ENCODE assay signal across 22 cellular contexts in the genomic region with DNA sequence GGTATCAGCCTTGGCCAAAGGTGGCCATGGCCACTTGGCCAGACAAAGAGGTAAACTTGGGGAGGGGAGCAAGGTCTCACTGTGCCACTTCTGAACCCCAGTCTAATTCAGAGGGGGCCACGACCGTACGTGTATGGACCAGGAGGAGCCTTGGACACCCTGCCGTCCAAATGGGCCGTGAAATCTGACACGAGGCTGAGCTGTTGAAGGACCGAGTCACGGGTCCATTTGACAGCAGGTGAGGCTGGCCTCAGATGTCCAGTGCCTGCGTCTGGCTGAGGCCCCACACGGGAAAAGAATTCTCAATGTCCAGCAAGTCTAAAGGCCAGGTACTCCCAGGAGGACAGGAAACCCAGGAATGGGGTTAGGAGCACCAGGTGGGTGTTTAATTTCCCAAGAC. TPM values are rescaled to one million over a fixed set of nuclear protein-coding genes. Genes with fewer than 3 reads are reported as not detected.
A peak's percentile ranks its signal among the peaks of the same experiment; 100 is the strongest.
DNase-seq lines count a peak whose midpoint lies in the region; ATAC-seq and TF ChIP-seq lines count a peak whose summit lies in the region.
"Had no signal": no experiment of that assay in that cellular context is flagged by ENCODE, and none has a peak within 500 bp of the region (broad histone marks: within the 10 kb centered on the region; RNA-seq: fewer than 3 reads in every experiment).

No MANE protein-coding gene starts in this region.

- H3K4me2 ChIP-seq in GM23338 = no peak overlapping the region

- H3K4me1 ChIP-seq in GM23338 (ENCODE audit: insufficient read depth) (no peaks in the 10 kb centered on the region), adipocyte (ENCODE audit: control insufficient read depth, insufficient read depth, low read length) (peaks cover 30% of the 10 kb centered on the region), mucosa of rectum (ENCODE audit: control insufficient read depth in 2 of 2, insufficient read depth in 2 of 2, low read length in 2 of 2) (peaks cover 22 to 24% of the 10 kb centered on the region in 2 donors), stomach (peaks cover 0 to 26% (median 19%) of the 10 kb centered on the region in 4 donors)

- peaks cover 9% of the 10 kb centered on the region for H3K4me1 Mint-ChIP-seq in GM23338
- H3K4me1 Mint-ChIP-seq: activated CD4-positive, alpha-beta T cell treated with anti-CD3 and anti-CD28 coated beads, Interleukin-2, amount 10 ng/mL, durations not matched to agents 24 days and 14 days; central memory CD8-positive, alpha-beta T cell; mesothelial cell of epicardium; natural killer cell had no signal

- H3K27me3 ChIP-seq in GM23338 (ENCODE audit: insufficient read depth) (no peaks in the 10 kb centered on the region), adipocyte (replicated peaks; ENCODE audit: control insufficient read depth, insufficient read depth, low read length) (no peaks in the 10 kb centered on the region), mucosa of rectum (ENCODE audit: control insufficient read depth in 2 of 2, insufficient read depth in 2 of 2, low read length in 2 of 2) (no peaks in the 10 kb centered on the region), stomach (no peaks in the 10 kb centered on the region)
- H3K27me3 ChIP-seq: left lung, pancreas, vagina had no signal

- H3K9me3 ChIP-seq in adipocyte (ENCODE audit: control insufficient read depth, low read length) (no peaks in the 10 kb centered on the region), mucosa of rectum (ENCODE audit: control insufficient read depth in 2 of 2, low read length in 2 of 2) (no peaks in the 10 kb centered on the region), stomach (no peaks in the 10 kb centered on the region)
- H3K9me3 ChIP-seq: left lung, pancreas, vagina had no signal

- 0 out of 2 replicates have a peak overlapping the region, but pooled peaks have one; percentile 45 for H3K27ac Mint-ChIP-seq in GM23338
- H3K27ac Mint-ChIP-seq: activated CD4-positive, alpha-beta T cell treated with anti-CD3 and anti-CD28 coated beads, Interleukin-2, amount 10 ng/mL, durations not matched to agents 24 days and 14 days; activated naive CD4-positive, alpha-beta T cell treated with anti-CD3 and anti-CD28 coated beads, Interleukin-2, amount 50 U/mL, for 24 hours; CD4-positive, CD25-positive, alpha-beta regulatory T cell; mesothelial cell of epicardium; natural killer cell had no signal

- TF ChIP-seq EP300 in stomach (IDR thresholded peaks at IDR 0.05) = no peak

- DNase-seq in GM23338 (ENCODE audit: low spot score) = no peak
- DNase-seq in adipocyte (ENCODE audit: low read depth) = no peak
- no peak for DNase-seq in stomach
- no peak for DNase-seq in NCI-H69 (lab: John Stamatoyannopoulos, UW)
- DNase-seq: activated CD4-positive, alpha-beta T cell treated with anti-CD3 and anti-CD28 coated beads, Interleukin-2, amount 10 ng/mL, durations not matched to agents 24 days and 14 days; CD4-positive, CD25-positive, alpha-beta regulatory T cell; EL; natural killer cell; NCI-H2081 treated with DMSO at 0.1 percent for 48 hours; NCI-H82; stimulated activated CD4-positive, alpha-beta T cell treated with anti-CD3 and anti-CD28 coated beads, Interleukin-1b, Interleukin-23, amount 100 ng/mL, for 48 hours; WERI-Rb-1 had no signal

- H3K9me2 ChIP-seq in GM23338 (ENCODE audit: insufficient read depth) = no peaks in the 10 kb centered on the region

- H3K4me3 Mint-ChIP-seq in GM23338 = no peak overlapping the region
- H3K4me3 Mint-ChIP-seq: activated CD4-positive, alpha-beta T cell treated with anti-CD3 and anti-CD28 coated beads, Interleukin-2, amount 10 ng/mL, durations not matched to agents 24 days and 14 days; activated naive CD4-positive, alpha-beta T cell treated with anti-CD3 and anti-CD28 coated beads, Interleukin-2, amount 50 U/mL, for 24 hours; CD4-positive, CD25-positive, alpha-beta regulatory T cell; central memory CD8-positive, alpha-beta T cell; mesothelial cell of epicardium; natural killer cell had no signal

- peak overlapping the region; percentile 55 for H3K9ac ChIP-seq in adipocyte (ENCODE audit: low read length)
- peak overlapping the region; percentile 24 to 41 for H3K9ac ChIP-seq in mucosa of rectum (ENCODE audit: low read depth in 1 of 2, low read length in 2 of 2)

- ATAC-seq in GM23338 (no peak), GM18517 (IDR thresholded peaks at IDR 0.05; ENCODE audit: unreplicated experiment) (no peak), HG02623 (IDR thresholded peaks at IDR 0.05; ENCODE audit: unreplicated experiment) (no peak)
- ATAC-seq: HCT116, natural killer cell had no signal

- 87 to 96% (median 92%) methylated on average over 8 to 10 of the region's 10 CpGs for WGBS in stomach, 5 donors

- TF ChIP-seq POLR2A in stomach (IDR thresholded peaks at IDR 0.05) = no peak

- TF ChIP-seq CTCF in GM23338 (conservative IDR thresholded peaks at IDR 0.05; ENCODE audit: low read depth in 2 of 2) = no peak
- no peak for TF ChIP-seq CTCF in stomach (IDR thresholded peaks at IDR 0.05)

- no peaks in the 10 kb centered on the region; the same call in 1 of the 2 replicates for H3K79me2 ChIP-seq in GM23338 (replicated peaks; ENCODE audit: insufficient read depth)

- H4K20me1 ChIP-seq in GM23338 (replicated peaks; ENCODE audit: insufficient read depth) = no peaks in the 10 kb centered on the region

- H3K27ac ChIP-seq in GM23338 (ENCODE audit: low read depth) (no peak overlapping the region), mucosa of rectum (ENCODE audit: low read depth in 2 of 2, low read length in 2 of 2) (peak overlapping the region; percentile 86 to 89), stomach (peak overlapping the region in 4 of 5 donors; percentile 68 to 79 (median 72))
- H3K27ac ChIP-seq: left lung, vagina, WERI-Rb-1 had no signal

- H3K9me3 Mint-ChIP-seq in GM23338 = peaks cover 4% of the 10 kb centered on the region; the same call in 1 of the 3 replicates
- H3K9me3 Mint-ChIP-seq: activated CD4-positive, alpha-beta T cell treated with anti-CD3 and anti-CD28 coated beads, Interleukin-2, amount 10 ng/mL, durations not matched to agents 24 days and 14 days; activated naive CD4-positive, alpha-beta T cell treated with anti-CD3 and anti-CD28 coated beads, Interleukin-2, amount 50 U/mL, for 24 hours; central memory CD8-positive, alpha-beta T cell; natural killer cell had no signal

- H2AFZ ChIP-seq in GM23338 = no peak overlapping the region

- intact Hi-C loops in stomach (cut with DNase I; ENCODE audit: low total_unique reads) = loop anchor here (10.0 kb wide), 2 partner anchors 75 to 135 kb away; no protein-coding TSS in a partner anchor

- 0 out of 2 replicates have a peak, but pooled peaks cover 3% of the 10 kb centered on the region for H3F3A ChIP-seq in GM23338 (replicated peaks; ENCODE audit: low read depth)

- H3K27me3 Mint-ChIP-seq in GM23338 (ENCODE audit: insufficient read depth, low read depth, poor library complexity) = peaks cover 9% of the 10 kb centered on the region

- no peak overlapping the region for H3K4me3 ChIP-seq in GM23338
- no peak overlapping the region for H3K4me3 ChIP-seq in adipocyte (ENCODE audit: low read length)
- peak overlapping the region in 1 of 2 donors; percentile 35 for H3K4me3 ChIP-seq in mucosa of rectum (ENCODE audit: low read length in 2 of 2)
- H3K4me3 ChIP-seq in stomach = no peak overlapping the region
- H3K4me3 ChIP-seq: left lung, pancreas, vagina had no signal

- H3K36me3 ChIP-seq in GM23338 (ENCODE audit: insufficient read depth) (no peaks in the 10 kb centered on the region), adipocyte (ENCODE audit: control insufficient read depth, insufficient read depth, low read length, severe bottlenecking) (peaks cover 6% of the 10 kb centered on the region), mucosa of rectum (ENCODE audit: control insufficient read depth in 2 of 2, insufficient read depth in 2 of 2, low read length in 2 of 2) (peaks cover 21 to 23% of the 10 kb centered on the region in 2 donors), stomach (peaks cover 0 to 44% (median 14%) of the 10 kb centered on the region in 4 donors)
- H3K36me3 ChIP-seq: left lung, pancreas, vagina, WERI-Rb-1 had no signal

- peaks cover 37% of the 10 kb centered on the region for H3K36me3 Mint-ChIP-seq in GM23338 (ENCODE audit: low read depth)
- H3K36me3 Mint-ChIP-seq: activated naive CD4-positive, alpha-beta T cell treated with anti-CD3 and anti-CD28 coated beads, Interleukin-2, amount 50 U/mL, for 24 hours; CD4-positive, CD25-positive, alpha-beta regulatory T cell; natural killer cell had no signal

TF ChIP-seq in GM23338, 12 proteins besides CTCF, POLR2A, EP300 and RAD21 (continues in another document):
- TF ChIP-seq ETS1 (IDR thresholded peaks at IDR 0.05) = no peak

RNA-seq across cellular contexts. Expression of gene CMBL, which starts 17.7 kb away (rescaled TPM):
- total RNA-seq in GM23338 (2014; rRNA removed; shearing (Covaris generic)) = 13.2 and 23.3 TPM in 2 replicates
- polyA plus RNA-seq in GM23338 (2016; fragmentation: Nextera tagmentation; extraction: Ambion mirVana) = 23.5 and 24.1 TPM in 2 replicates
- total RNA-seq in stomach = 10 to 100 TPM in 3 of 5 donors, 1 to 10 TPM in 1, not detected in 1; 2.7 to 23.1 (median 16.7) TPM
- polyA plus RNA-seq in stomach = 100 to 1,000 TPM in 1 of 3 donors, 10 to 100 TPM in 2; 19.0 to 153 (median 33.9) TPM

RNA-seq across cellular contexts. Expression of gene CCT5, which starts 39.9 kb away (rescaled TPM):
- 604 and 661 TPM in 2 replicates for total RNA-seq in GM23338 (2014; rRNA removed; shearing (Covaris generic))
- polyA plus RNA-seq in GM23338 (2016; fragmentation: Nextera tagmentation; extraction: Ambion mirVana) (576 and 627 TPM in 2 replicates), stomach (100 to 1,000 TPM; 104 to 116 (median 109) TPM)
- 100 to 1,000 TPM in 3 of 5 donors, 10 to 100 TPM in 2; 18.5 to 201 (median 116) TPM for total RNA-seq in stomach

RNA-seq across cellular contexts. Expression of gene ATPSCKMT, which starts 40.3 kb away (rescaled TPM):
- total RNA-seq in GM23338 (2014; rRNA removed; shearing (Covaris generic)) = 19.3 and 22.9 TPM in 2 replicates
- polyA plus RNA-seq in GM23338 (2016; fragmentation: Nextera tagmentation; extraction: Ambion mirVana) (8.9 and 10.0 TPM in 2 replicates), stomach (10 to 100 TPM in 2 of 3 donors, 1 to 10 TPM in 1; 8.1 to 12.0 (median 10.5) TPM)
- 10 to 100 TPM in 3 of 5 donors, 1 to 10 TPM in 2; 2.3 to 26.8 (median 20.7) TPM for total RNA-seq in stomach
